In the genomic region with DNA sequence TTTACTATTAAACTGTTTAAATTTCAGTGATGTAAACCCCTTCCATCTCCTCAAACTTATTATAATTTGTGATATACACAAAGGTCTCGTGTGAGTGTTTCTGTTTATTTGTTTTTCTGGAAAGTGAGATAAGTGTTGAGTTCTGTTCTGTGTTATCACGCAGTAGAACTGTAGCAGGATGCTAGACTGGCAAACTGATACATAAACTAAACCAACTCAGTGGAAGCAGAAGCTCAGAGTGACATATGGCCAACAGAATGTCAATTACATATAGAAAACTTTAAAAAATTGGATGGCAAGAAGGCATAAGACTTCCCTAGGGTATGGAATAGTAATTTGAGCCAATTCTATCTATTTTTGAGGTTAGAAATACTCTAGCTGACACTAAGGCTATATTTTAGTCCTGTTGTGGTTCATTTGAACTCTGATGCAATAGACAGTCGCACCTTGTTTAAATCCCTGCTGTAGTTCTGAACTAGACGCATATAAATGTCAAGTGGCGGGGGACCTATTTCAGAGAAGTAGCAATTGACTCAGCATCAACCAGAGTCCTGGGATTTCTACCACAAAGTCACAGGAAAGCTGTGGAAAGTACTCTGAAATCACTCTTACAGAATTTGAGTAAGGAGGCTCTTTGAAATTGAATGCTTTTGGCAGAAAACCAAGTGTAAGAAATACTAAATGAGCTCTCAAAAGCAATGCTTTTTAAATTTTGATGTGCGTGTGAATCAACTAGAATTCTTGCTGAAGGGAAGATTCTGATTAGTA, we compare ENCODE assay signal across 1 cellular context.
TF ChIP-seq lines count a peak whose summit lies in the region.

No MANE protein-coding gene starts in this region.

TF ChIP-seq in A549, 52 proteins besides CTCF, POLR2A, EP300 and RAD21 (continued from another document):
- TF ChIP-seq, protein P1, sequence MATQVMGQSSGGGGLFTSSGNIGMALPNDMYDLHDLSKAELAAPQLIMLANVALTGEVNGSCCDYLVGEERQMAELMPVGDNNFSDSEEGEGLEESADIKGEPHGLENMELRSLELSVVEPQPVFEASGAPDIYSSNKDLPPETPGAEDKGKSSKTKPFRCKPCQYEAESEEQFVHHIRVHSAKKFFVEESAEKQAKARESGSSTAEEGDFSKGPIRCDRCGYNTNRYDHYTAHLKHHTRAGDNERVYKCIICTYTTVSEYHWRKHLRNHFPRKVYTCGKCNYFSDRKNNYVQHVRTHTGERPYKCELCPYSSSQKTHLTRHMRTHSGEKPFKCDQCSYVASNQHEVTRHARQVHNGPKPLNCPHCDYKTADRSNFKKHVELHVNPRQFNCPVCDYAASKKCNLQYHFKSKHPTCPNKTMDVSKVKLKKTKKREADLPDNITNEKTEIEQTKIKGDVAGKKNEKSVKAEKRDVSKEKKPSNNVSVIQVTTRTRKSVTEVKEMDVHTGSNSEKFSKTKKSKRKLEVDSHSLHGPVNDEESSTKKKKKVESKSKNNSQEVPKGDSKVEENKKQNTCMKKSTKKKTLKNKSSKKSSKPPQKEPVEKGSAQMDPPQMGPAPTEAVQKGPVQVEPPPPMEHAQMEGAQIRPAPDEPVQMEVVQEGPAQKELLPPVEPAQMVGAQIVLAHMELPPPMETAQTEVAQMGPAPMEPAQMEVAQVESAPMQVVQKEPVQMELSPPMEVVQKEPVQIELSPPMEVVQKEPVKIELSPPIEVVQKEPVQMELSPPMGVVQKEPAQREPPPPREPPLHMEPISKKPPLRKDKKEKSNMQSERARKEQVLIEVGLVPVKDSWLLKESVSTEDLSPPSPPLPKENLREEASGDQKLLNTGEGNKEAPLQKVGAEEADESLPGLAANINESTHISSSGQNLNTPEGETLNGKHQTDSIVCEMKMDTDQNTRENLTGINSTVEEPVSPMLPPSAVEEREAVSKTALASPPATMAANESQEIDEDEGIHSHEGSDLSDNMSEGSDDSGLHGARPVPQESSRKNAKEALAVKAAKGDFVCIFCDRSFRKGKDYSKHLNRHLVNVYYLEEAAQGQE (IDR thresholded peaks at IDR 0.05): no peak
- no peak for TF ChIP-seq BHLHE40 (IDR thresholded peaks at IDR 0.05; ENCODE audit: low read depth, low read length)
- no peak for TF ChIP-seq CHD4 (IDR thresholded peaks at IDR 0.05; ENCODE audit: borderline replicate concordance)
- TF ChIP-seq ZSCAN20 (CRISPR knock-in tag; IDR thresholded peaks at IDR 0.05): no peak
- no peak for TF ChIP-seq KDM1A (IDR thresholded peaks at IDR 0.05; ENCODE audit: low read depth)
- TF ChIP-seq FOSL2 (IDR thresholded peaks at IDR 0.05): no peak
- TF ChIP-seq FOSL2 (CRISPR knock-in tag; IDR thresholded peaks at IDR 0.05): no peak
- no peak for TF ChIP-seq HOXA7 (CRISPR knock-in tag; IDR thresholded peaks at IDR 0.05)
- TF ChIP-seq, protein P2, sequence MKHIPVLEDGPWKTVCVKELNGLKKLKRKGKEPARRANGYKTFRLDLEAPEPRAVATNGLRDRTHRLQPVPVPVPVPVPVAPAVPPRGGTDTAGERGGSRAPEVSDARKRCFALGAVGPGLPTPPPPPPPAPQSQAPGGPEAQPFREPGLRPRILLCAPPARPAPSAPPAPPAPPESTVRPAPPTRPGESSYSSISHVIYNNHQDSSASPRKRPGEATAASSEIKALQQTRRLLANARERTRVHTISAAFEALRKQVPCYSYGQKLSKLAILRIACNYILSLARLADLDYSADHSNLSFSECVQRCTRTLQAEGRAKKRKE (CRISPR knock-in tag; IDR thresholded peaks at IDR 0.05; ENCODE audit: low read depth): no peak
- TF ChIP-seq, protein P3, sequence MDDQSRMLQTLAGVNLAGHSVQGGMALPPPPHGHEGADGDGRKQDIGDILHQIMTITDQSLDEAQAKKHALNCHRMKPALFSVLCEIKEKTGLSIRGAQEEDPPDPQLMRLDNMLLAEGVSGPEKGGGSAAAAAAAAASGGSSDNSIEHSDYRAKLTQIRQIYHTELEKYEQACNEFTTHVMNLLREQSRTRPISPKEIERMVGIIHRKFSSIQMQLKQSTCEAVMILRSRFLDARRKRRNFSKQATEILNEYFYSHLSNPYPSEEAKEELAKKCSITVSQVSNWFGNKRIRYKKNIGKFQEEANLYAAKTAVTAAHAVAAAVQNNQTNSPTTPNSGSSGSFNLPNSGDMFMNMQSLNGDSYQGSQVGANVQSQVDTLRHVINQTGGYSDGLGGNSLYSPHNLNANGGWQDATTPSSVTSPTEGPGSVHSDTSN (IDR thresholded peaks at IDR 0.05): no peak
- no peak for TF ChIP-seq KDM5A (IDR thresholded peaks at IDR 0.05)
- no peak for TF ChIP-seq EHF (CRISPR knock-in tag; IDR thresholded peaks at IDR 0.05)
- no peak for TF ChIP-seq NPAS2 (CRISPR knock-in tag; IDR thresholded peaks at IDR 0.05; ENCODE audit: borderline replicate concordance)
- no peak for TF ChIP-seq ESRRA (IDR thresholded peaks at IDR 0.05; ENCODE audit: borderline replicate concordance, low read length)
- TF ChIP-seq NR3C1 (IDR thresholded peaks at IDR 0.05): no peak
- no peak for TF ChIP-seq HEYL (CRISPR knock-in tag; IDR thresholded peaks at IDR 0.05)
- TF ChIP-seq, protein P4, sequence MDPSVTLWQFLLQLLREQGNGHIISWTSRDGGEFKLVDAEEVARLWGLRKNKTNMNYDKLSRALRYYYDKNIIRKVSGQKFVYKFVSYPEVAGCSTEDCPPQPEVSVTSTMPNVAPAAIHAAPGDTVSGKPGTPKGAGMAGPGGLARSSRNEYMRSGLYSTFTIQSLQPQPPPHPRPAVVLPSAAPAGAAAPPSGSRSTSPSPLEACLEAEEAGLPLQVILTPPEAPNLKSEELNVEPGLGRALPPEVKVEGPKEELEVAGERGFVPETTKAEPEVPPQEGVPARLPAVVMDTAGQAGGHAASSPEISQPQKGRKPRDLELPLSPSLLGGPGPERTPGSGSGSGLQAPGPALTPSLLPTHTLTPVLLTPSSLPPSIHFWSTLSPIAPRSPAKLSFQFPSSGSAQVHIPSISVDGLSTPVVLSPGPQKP (IDR thresholded peaks at IDR 0.05; ENCODE audit: low read depth, low read length): no peak
- TF ChIP-seq RNF2 (IDR thresholded peaks at IDR 0.05; ENCODE audit: borderline replicate concordance, low read depth): no peak
TF ChIP-seq in A549: peak in this region for 0.
